13 cellular contexts compared by ENCODE assay signal in the genomic region with DNA sequence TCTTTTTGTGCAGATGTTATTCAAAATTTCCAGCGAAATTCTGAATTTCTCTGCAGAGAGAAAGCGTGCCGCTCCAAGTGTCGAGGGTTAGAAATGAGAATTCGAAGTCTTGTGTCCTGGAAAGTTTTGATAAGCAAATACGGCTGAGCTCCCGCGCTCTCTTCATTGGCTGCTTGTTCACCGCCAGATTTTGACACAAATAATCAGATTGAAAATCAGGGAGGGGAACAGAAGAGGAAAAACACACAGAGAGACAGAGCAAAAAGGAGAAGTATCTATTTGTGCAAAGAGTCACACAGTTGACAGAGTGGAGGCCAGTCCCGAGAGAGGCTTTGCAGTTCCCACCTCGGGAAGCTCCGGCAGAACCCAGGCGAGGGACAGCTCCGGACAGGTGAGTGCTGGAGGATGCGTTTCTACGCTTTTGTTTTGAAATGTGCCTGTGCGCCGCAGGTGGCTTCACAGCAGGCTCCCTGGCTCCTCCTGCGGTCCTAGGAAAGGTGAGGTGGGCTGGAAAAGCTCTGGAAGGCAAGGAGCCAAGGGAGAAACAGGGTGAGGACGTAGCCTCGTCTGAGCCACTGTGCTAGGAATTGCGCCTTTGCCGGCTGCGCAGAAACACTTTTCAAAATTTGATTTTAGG. TPM values are rescaled to one million over a fixed set of nuclear protein-coding genes. Genes with fewer than 3 reads are reported as not detected.
DNase-seq lines count a peak whose midpoint lies in the region; TF ChIP-seq lines count a peak whose summit lies in the region.
"Had no signal": no experiment of that assay in that cellular context is flagged by ENCODE, and none has a peak within 500 bp of the region (broad histone marks: within the 10 kb centered on the region; RNA-seq: fewer than 3 reads in every experiment).

A gene (plus strand): TSS at position 244 of the 637 bp plus-strand sequence. CDS start 7,985 bp downstream, outside the sequence.

- TF ChIP-seq CTCF in NB4 (IDR thresholded peaks at IDR 0.05; ENCODE audit: low read depth, low read length) (no peak), osteoblast (IDR thresholded peaks at IDR 0.05; ENCODE audit: extremely low read depth, low read depth, low read length) (no peak)

- no peaks in the 10 kb centered on the region for H4K20me1 ChIP-seq in osteoblast (ENCODE audit: insufficient read depth, low read length)

- H3K4me2 ChIP-seq in osteoblast (ENCODE audit: insufficient read depth, low read length), result peak within 1 kb of the TSS; percentile 39

- H3K4me3 ChIP-seq in NB4 (ENCODE audit: low read depth, low read length), result peak within 1 kb of the TSS; percentile 34
- peak within 1 kb of the TSS; percentile 33 to 54 for H3K4me3 ChIP-seq in duodenal mucosa (ENCODE audit: low read depth in 1 of 2, low read length in 2 of 2)
- H3K4me3 ChIP-seq in osteoblast (ENCODE audit: insufficient read depth, low read length), result no peak within 1 kb of the TSS
- H3K4me3 ChIP-seq: cardiac muscle cell, ovary had no signal

- H3K9me3 ChIP-seq in duodenal mucosa (ENCODE audit: control insufficient read depth in 1 of 2, low read length in 2 of 2), result no peaks in the 10 kb centered on the region
- H3K9me3 ChIP-seq in osteoblast (ENCODE audit: low read depth, low read length), result no peaks in the 10 kb centered on the region
- H3K9me3 ChIP-seq: ovary had no signal

- no peak for TF ChIP-seq POLR2A in NB4 (IDR thresholded peaks at IDR 0.05; ENCODE audit: extremely low read depth, insufficient read length)

- no peak within 1 kb of the TSS for H3K27ac ChIP-seq in duodenal mucosa (ENCODE audit: low read depth, low read length)
- no peak within 1 kb of the TSS for H3K27ac ChIP-seq in osteoblast (ENCODE audit: low read depth, low read length)
- H3K27ac ChIP-seq: cardiac muscle cell, ovary had no signal

- H3K79me2 ChIP-seq in osteoblast (ENCODE audit: insufficient read depth, low read length), result no peaks in the 10 kb centered on the region

- H3K36me3 ChIP-seq in duodenal mucosa (ENCODE audit: control insufficient read depth in 1 of 2, insufficient read depth in 2 of 2, low read length in 2 of 2), result no peaks in the 10 kb centered on the region
- no peaks in the 10 kb centered on the region for H3K36me3 ChIP-seq in osteoblast (ENCODE audit: insufficient read depth, low read length)
- H3K36me3 ChIP-seq: cardiac muscle cell, ovary had no signal

- no peak within 1 kb of the TSS for H2AFZ ChIP-seq in osteoblast (ENCODE audit: low read length)

- no peak within 1 kb of the TSS for H3K9ac ChIP-seq in duodenal mucosa (ENCODE audit: low read depth in 1 of 2, low read length in 2 of 2)

- DNase-seq in NCI-H510A treated with DMSO at 0.1 percent for 48 hours (lab: John Stamatoyannopoulos, UW) (peak; percentile 31), NCI-H510A (lab: John Stamatoyannopoulos, UW) (no peak), NB4 (ENCODE audit: low read depth) (peak; percentile 73), osteoblast (ENCODE audit: insufficient read length, low spot score, missing footprints) (no peak), KG1 (lab: John Stamatoyannopoulos, UW) (no peak), activated gamma-delta T cell treated with Interleukin-2 at 50 U/mL for 16 hours (no peak), GM19240 (ENCODE audit: insufficient read length, low spot score) (no peak)
- DNase-seq: HFFc6, NCI-H1436 treated with DMSO at 0.1 percent for 48 hours, ovary had no signal

- peaks cover 20 to 22% of the 10 kb centered on the region in 2 donors for H3K4me1 ChIP-seq in duodenal mucosa (ENCODE audit: control insufficient read depth in 1 of 2, insufficient read depth in 2 of 2, low read length in 2 of 2)
- no peaks in the 10 kb centered on the region for H3K4me1 ChIP-seq in osteoblast (ENCODE audit: insufficient read depth, low read length)

- H3K27me3 ChIP-seq in duodenal mucosa (ENCODE audit: control insufficient read depth in 1 of 2, insufficient read depth in 2 of 2, low read length in 2 of 2), result peaks cover 17 to 23% of the 10 kb centered on the region in 2 donors
- peaks cover 41% of the 10 kb centered on the region for H3K27me3 ChIP-seq in osteoblast (ENCODE audit: insufficient read depth, low read length)
- H3K27me3 ChIP-seq: ovary had no signal

RNA-seq across cellular contexts. Expression of the gene that starts here (rescaled TPM):
- under 0.01 TPM in 1 of 2 replicates, not detected in the other for total RNA-seq in osteoblast
- total RNA-seq: activated T-helper 2 cell treated with anti-CD3 and anti-CD28 coated beads, Interferon-gamma antibody, Interleukin-2, Interleukin-4, amounts not matched to agents 10 μg/mL and 5 μg/mL and 100 μg/mL, durations not matched to agents 14 hours and 24 hours and 36 hours; ovary had no signal

Comparison
In these comparisons a context has a peak if more than half of its experiments do, and no peak if none do; other contexts are left out.
1. DNase-seq: peak in NCI-H510A treated with DMSO at 0.1 percent for 48 hours (single experiment) and NB4 (single experiment); none in NCI-H510A (single experiment), osteoblast (single experiment), KG1 (single experiment), activated gamma-delta T cell treated with Interleukin-2 at 50 U/mL for 16 hours (single experiment) and GM19240 (single experiment).